1 cellular context compared by ENCODE assay signal in genomic region chr2:71136174-71136573, GRCh38.
TF ChIP-seq lines count a peak whose summit lies in the region.

No MANE protein-coding gene starts in this region.

TF ChIP-seq in HepG2, 621 proteins besides CTCF, POLR2A, EP300 and RAD21 (continued from another document and continues in another):
- TF ChIP-seq ZBED4 (CRISPR knock-in tag; IDR thresholded peaks at IDR 0.05; ENCODE audit: borderline replicate concordance) = no peak
- TF ChIP-seq FUBP1 (CRISPR knock-in tag; IDR thresholded peaks at IDR 0.05; ENCODE audit: borderline replicate concordance) = no peak
- TF ChIP-seq ZBTB2 (CRISPR knock-in tag; IDR thresholded peaks at IDR 0.05; ENCODE audit: low read depth) = no peak
- no peak for TF ChIP-seq ZNF615 (CRISPR knock-in tag; IDR thresholded peaks at IDR 0.05; ENCODE audit: borderline replicate concordance)
- no peak for TF ChIP-seq KLF15 (CRISPR knock-in tag; IDR thresholded peaks at IDR 0.05; ENCODE audit: borderline replicate concordance)
- TF ChIP-seq GTF2F1 (IDR thresholded peaks at IDR 0.05; ENCODE audit: low read length) = no peak
- no peak for TF ChIP-seq ZNF703 (CRISPR knock-in tag; IDR thresholded peaks at IDR 0.05; ENCODE audit: borderline replicate concordance)
- TF ChIP-seq PCBP2 (optimal IDR thresholded peaks at IDR 0.05; ENCODE audit: low read depth, low read length, poor library complexity, severe bottlenecking) = no peak
- TF ChIP-seq PAWR (CRISPR knock-in tag; IDR thresholded peaks at IDR 0.05; ENCODE audit: borderline replicate concordance) = no peak
- TF ChIP-seq RFXAP (CRISPR knock-in tag; IDR thresholded peaks at IDR 0.05; ENCODE audit: borderline replicate concordance) = 0 out of 2 replicates have a peak, but pooled peaks have one; percentile 42
- no peak for TF ChIP-seq HNRNPK (IDR thresholded peaks at IDR 0.05; ENCODE audit: low read depth, low read length, poor library complexity, severe bottlenecking)
- peak; percentile 39; the same call in 1 of the 2 replicates for TF ChIP-seq ZNF574 (CRISPR knock-in tag; IDR thresholded peaks at IDR 0.05)
- no peak for TF ChIP-seq SOX13 (IDR thresholded peaks at IDR 0.05)
- peak in 1 of 2 experiments; percentile 32; a peak in 1 of 4 replicates for TF ChIP-seq SOX13 (CRISPR knock-in tag; conservative IDR thresholded peaks at IDR 0.05 in 1 of 2, IDR thresholded peaks at IDR 0.05 in 1 of 2)
- 0 out of 2 replicates have a peak, but pooled peaks have one; percentile 28 for TF ChIP-seq MED13 (CRISPR knock-in tag; IDR thresholded peaks at IDR 0.05)
- TF ChIP-seq PTBP1 (IDR thresholded peaks at IDR 0.05; ENCODE audit: low read depth, low read length, poor library complexity, severe bottlenecking) = no peak
- TF ChIP-seq SMYD3 (CRISPR knock-in tag; IDR thresholded peaks at IDR 0.05) = no peak
- no peak for TF ChIP-seq RFX3 (CRISPR knock-in tag; IDR thresholded peaks at IDR 0.05)
- no peak for TF ChIP-seq SRSF4 (IDR thresholded peaks at IDR 0.05; ENCODE audit: low read depth, low read length, poor library complexity, severe bottlenecking)
- TF ChIP-seq TEAD3 (CRISPR knock-in tag; optimal IDR thresholded peaks at IDR 0.05; ENCODE audit: borderline replicate concordance) = peak; percentile 63
- TF ChIP-seq ZNF772 (CRISPR knock-in tag; IDR thresholded peaks at IDR 0.05) = no peak
- TF ChIP-seq PAXIP1 (CRISPR knock-in tag; conservative IDR thresholded peaks at IDR 0.05) = peak; percentile 67
- TF ChIP-seq KAT7 (CRISPR knock-in tag; IDR thresholded peaks at IDR 0.05; ENCODE audit: borderline replicate concordance) = no peak
- no peak for TF ChIP-seq TCF7 (IDR thresholded peaks at IDR 0.05; ENCODE audit: low read depth)
- no peak for TF ChIP-seq TP53 (CRISPR knock-in tag; conservative IDR thresholded peaks at IDR 0.05)
- no peak for TF ChIP-seq ELF3 (CRISPR knock-in tag; IDR thresholded peaks at IDR 0.05)
- no peak for TF ChIP-seq CSRNP2 (CRISPR knock-in tag; conservative IDR thresholded peaks at IDR 0.05; ENCODE audit: low read depth)
- no peak for TF ChIP-seq STAT6 (CRISPR knock-in tag; IDR thresholded peaks at IDR 0.05; ENCODE audit: borderline replicate concordance)
- no peak for TF ChIP-seq ZFX (CRISPR knock-in tag; IDR thresholded peaks at IDR 0.05; ENCODE audit: low read depth)
- TF ChIP-seq MIER2 (CRISPR knock-in tag; IDR thresholded peaks at IDR 0.05) = no peak
- no peak for TF ChIP-seq ZBTB33 (CRISPR knock-in tag; IDR thresholded peaks at IDR 0.05)
- TF ChIP-seq ZNF816 (CRISPR knock-in tag; IDR thresholded peaks at IDR 0.05; ENCODE audit: borderline replicate concordance) = no peak
- no peak for TF ChIP-seq ZNF83 (CRISPR knock-in tag; IDR thresholded peaks at IDR 0.05; ENCODE audit: borderline replicate concordance)
- TF ChIP-seq ZNF317 (CRISPR knock-in tag; IDR thresholded peaks at IDR 0.05) = no peak
- peak; percentile 81 for TF ChIP-seq ZMYM4 (CRISPR knock-in tag; IDR thresholded peaks at IDR 0.05)
- TF ChIP-seq RNF219 (CRISPR knock-in tag; IDR thresholded peaks at IDR 0.05) = no peak
